1 cellular context compared by ENCODE assay signal in the genomic region with DNA sequence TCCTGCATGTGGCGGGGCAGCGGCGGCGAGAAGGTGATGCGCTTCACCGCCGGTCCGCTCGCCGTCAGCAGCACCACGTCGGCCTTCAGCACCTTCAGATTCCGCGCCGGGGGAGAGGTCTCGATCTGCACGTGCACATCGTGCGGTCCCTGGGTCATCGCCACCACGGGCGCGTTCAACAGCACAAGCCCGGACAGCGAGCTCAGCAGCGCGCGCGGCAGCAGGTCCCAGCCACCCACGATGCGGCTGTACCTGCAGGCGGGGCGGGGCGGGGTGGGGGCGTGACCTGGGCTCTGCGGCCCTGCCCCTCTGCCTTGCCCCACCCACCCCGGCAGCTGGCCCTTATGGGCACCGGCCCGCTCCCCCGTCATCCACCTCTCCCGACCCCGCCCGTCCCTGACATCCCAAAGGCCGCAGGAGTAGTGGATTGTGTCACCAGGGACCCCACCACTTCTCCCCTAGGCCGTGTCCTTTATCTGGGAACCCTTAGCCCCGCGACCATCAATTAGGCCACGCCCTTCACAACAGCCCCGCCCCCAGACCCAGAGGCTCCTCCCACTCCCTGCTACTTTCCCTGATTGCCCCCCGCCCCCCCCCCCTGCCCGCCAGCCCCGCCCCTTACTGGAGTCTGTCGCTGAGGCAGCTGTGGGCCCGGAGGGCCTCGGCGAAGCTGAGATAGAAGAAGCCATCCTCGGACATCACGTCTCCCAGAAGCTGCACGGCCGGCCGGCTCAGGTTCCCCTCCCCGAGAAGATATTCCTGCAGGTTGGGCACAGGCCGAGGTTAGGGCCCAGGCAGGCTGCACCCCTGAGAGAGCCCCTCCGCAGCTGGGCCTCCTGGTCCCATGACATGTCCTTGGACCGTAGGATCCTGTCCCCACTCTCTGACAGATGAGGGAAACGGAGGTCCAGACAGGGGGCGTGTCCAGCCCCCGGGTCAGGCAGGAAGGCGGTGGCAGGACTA.
TF ChIP-seq lines count a peak whose summit lies in the region.

No MANE protein-coding gene starts in this region.

TF ChIP-seq in K562, 482 proteins besides CTCF, POLR2A, EP300 and RAD21 (continued from another document and continues in another):
- TF ChIP-seq, protein P1, sequence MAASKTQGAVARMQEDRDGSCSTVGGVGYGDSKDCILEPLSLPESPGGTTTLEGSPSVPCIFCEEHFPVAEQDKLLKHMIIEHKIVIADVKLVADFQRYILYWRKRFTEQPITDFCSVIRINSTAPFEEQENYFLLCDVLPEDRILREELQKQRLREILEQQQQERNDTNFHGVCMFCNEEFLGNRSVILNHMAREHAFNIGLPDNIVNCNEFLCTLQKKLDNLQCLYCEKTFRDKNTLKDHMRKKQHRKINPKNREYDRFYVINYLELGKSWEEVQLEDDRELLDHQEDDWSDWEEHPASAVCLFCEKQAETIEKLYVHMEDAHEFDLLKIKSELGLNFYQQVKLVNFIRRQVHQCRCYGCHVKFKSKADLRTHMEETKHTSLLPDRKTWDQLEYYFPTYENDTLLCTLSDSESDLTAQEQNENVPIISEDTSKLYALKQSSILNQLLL (CRISPR knock-in tag; IDR thresholded peaks at IDR 0.05; ENCODE audit: borderline replicate concordance): no peak
- TF ChIP-seq POLR2H (tag; IDR thresholded peaks at IDR 0.05; ENCODE audit: low read depth) (no peak), E2F3 (CRISPR knock-in tag; IDR thresholded peaks at IDR 0.05) (no peak), CBX5 (IDR thresholded peaks at IDR 0.05; ENCODE audit: borderline replicate concordance, low read depth) (no peak), HLTF (IDR thresholded peaks at IDR 0.05) (no peak), TRIM28 (IDR thresholded peaks at IDR 0.05) (no peak), ZNF347 (CRISPR knock-in tag; IDR thresholded peaks at IDR 0.05; ENCODE audit: low read depth) (no peak), TGIF2 (CRISPR knock-in tag; IDR thresholded peaks at IDR 0.05) (no peak; the same call in 1 of the 2 replicates), ZFX (CRISPR knock-in tag; IDR thresholded peaks at IDR 0.05) (0 out of 2 replicates have a peak, but pooled peaks have one; percentile 60), TCF7 (IDR thresholded peaks at IDR 0.05; ENCODE audit: borderline replicate concordance) (no peak), ZNF57 (CRISPR knock-in tag; IDR thresholded peaks at IDR 0.05) (no peak), ZNF224 (CRISPR knock-in tag; IDR thresholded peaks at IDR 0.05) (no peak; the same call in 1 of the 2 replicates), ZNF76 (CRISPR knock-in tag; IDR thresholded peaks at IDR 0.05; ENCODE audit: borderline replicate concordance) (no peak), SP2 (IDR thresholded peaks at IDR 0.05; ENCODE audit: extremely low read depth, low read depth, low read length, poor library complexity, severe bottlenecking) (no peak), POLR3A (IDR thresholded peaks at IDR 0.05; ENCODE audit: borderline replicate concordance, extremely low read depth, insufficient read depth, insufficient read length) (no peak), ELF2 (CRISPR knock-in tag; IDR thresholded peaks at IDR 0.05) (no peak), NR2C2 (CRISPR knock-in tag; IDR thresholded peaks at IDR 0.05) (no peak), NR2C2 (tag; IDR thresholded peaks at IDR 0.05) (no peak), ZNF408 (CRISPR knock-in tag; IDR thresholded peaks at IDR 0.05; ENCODE audit: low read depth) (no peak), RBM14 (IDR thresholded peaks at IDR 0.05; ENCODE audit: borderline replicate concordance, insufficient read depth, low read depth, low read length) (no peak), ATF7 (IDR thresholded peaks at IDR 0.05) (peak; percentile 62), CSDE1 (IDR thresholded peaks at IDR 0.05) (no peak), ZNF830 (CRISPR knock-in tag; IDR thresholded peaks at IDR 0.05) (no peak)
- TF ChIP-seq, protein P2, sequence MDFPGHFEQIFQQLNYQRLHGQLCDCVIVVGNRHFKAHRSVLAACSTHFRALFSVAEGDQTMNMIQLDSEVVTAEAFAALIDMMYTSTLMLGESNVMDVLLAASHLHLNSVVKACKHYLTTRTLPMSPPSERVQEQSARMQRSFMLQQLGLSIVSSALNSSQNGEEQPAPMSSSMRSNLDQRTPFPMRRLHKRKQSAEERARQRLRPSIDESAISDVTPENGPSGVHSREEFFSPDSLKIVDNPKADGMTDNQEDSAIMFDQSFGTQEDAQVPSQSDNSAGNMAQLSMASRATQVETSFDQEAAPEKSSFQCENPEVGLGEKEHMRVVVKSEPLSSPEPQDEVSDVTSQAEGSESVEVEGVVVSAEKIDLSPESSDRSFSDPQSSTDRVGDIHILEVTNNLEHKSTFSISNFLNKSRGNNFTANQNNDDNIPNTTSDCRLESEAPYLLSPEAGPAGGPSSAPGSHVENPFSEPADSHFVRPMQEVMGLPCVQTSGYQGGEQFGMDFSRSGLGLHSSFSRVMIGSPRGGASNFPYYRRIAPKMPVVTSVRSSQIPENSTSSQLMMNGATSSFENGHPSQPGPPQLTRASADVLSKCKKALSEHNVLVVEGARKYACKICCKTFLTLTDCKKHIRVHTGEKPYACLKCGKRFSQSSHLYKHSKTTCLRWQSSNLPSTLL (IDR thresholded peaks at IDR 0.05): no peak
- TF ChIP-seq, protein P3, sequence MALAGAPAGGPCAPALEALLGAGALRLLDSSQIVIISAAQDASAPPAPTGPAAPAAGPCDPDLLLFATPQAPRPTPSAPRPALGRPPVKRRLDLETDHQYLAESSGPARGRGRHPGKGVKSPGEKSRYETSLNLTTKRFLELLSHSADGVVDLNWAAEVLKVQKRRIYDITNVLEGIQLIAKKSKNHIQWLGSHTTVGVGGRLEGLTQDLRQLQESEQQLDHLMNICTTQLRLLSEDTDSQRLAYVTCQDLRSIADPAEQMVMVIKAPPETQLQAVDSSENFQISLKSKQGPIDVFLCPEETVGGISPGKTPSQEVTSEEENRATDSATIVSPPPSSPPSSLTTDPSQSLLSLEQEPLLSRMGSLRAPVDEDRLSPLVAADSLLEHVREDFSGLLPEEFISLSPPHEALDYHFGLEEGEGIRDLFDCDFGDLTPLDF (CRISPR knock-in tag; IDR thresholded peaks at IDR 0.05): peak; percentile 71
- TF ChIP-seq, protein P4, sequence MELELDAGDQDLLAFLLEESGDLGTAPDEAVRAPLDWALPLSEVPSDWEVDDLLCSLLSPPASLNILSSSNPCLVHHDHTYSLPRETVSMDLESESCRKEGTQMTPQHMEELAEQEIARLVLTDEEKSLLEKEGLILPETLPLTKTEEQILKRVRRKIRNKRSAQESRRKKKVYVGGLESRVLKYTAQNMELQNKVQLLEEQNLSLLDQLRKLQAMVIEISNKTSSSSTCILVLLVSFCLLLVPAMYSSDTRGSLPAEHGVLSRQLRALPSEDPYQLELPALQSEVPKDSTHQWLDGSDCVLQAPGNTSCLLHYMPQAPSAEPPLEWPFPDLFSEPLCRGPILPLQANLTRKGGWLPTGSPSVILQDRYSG (tag; conservative IDR thresholded peaks at IDR 0.05; ENCODE audit: low read depth): no peak
- TF ChIP-seq, protein P5, sequence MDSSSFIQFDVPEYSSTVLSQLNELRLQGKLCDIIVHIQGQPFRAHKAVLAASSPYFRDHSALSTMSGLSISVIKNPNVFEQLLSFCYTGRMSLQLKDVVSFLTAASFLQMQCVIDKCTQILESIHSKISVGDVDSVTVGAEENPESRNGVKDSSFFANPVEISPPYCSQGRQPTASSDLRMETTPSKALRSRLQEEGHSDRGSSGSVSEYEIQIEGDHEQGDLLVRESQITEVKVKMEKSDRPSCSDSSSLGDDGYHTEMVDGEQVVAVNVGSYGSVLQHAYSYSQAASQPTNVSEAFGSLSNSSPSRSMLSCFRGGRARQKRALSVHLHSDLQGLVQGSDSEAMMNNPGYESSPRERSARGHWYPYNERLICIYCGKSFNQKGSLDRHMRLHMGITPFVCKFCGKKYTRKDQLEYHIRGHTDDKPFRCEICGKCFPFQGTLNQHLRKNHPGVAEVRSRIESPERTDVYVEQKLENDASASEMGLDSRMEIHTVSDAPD (CRISPR knock-in tag; IDR thresholded peaks at IDR 0.05): no peak
- TF ChIP-seq, protein P6, sequence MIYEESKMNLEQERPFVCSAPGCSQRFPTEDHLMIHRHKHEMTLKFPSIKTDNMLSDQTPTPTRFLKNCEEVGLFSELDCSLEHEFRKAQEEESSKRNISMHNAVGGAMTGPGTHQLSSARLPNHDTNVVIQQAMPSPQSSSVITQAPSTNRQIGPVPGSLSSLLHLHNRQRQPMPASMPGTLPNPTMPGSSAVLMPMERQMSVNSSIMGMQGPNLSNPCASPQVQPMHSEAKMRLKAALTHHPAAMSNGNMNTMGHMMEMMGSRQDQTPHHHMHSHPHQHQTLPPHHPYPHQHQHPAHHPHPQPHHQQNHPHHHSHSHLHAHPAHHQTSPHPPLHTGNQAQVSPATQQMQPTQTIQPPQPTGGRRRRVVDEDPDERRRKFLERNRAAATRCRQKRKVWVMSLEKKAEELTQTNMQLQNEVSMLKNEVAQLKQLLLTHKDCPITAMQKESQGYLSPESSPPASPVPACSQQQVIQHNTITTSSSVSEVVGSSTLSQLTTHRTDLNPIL (CRISPR knock-in tag; IDR thresholded peaks at IDR 0.05): no peak
- TF ChIP-seq, protein P7, sequence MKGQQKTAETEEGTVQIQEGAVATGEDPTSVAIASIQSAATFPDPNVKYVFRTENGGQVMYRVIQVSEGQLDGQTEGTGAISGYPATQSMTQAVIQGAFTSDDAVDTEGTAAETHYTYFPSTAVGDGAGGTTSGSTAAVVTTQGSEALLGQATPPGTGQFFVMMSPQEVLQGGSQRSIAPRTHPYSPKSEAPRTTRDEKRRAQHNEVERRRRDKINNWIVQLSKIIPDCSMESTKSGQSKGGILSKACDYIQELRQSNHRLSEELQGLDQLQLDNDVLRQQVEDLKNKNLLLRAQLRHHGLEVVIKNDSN (CRISPR knock-in tag; IDR thresholded peaks at IDR 0.05): peak; percentile 65; the same call in 1 of the 2 replicates
- TF ChIP-seq, protein P8, sequence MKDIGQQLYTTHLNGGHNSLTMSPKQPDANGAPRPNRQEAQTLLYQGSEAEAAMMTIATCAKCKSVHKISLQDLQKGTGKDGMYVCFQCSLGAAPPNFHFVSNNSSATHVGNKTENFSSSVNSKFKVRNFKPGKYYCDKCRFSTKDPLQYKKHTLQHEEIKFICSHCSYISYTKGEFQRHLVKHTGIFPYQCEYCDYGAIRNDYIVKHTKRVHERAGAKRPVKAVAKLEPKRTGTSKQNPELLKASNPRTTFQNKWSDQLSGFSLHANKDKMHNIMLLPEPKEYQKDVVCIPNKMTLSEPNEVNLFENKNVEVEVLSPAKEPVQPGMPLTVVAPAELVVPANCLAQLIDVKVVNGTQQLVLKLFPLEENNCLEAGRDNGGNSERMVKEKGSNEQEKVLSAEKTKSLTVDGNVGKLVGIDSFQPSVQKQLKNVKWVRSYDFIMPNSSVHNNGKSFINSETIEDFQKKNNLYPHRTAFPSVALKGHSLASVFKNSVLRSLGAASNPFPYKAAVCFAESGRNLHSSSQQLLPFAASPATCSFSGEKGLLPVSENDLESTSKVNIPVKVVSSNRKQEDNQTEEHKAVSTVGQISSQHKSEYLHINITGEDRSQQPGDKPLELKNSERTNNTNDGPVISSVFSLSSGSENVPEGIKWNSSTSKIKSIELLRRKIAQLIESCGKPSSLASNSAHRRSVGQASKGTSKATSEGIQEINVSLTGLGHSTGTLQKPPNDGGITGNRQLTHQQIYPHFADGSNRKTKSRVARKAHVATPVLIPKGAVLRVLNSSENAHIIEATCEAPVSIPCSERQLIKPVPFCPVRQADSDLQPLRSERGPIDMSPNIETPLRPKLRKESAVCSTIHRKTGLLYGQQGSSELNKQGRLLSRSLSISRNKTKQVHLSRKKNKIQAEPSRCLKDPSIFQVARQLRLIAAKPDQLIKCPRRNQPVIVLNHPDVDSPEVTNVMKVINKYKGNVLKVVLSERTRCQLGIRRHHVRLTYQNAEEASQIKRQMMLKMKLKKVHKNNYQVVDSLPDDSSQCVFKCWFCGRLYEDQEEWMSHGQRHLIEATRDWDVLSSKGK (CRISPR knock-in tag; IDR thresholded peaks at IDR 0.05): no peak
- TF ChIP-seq, protein P9, sequence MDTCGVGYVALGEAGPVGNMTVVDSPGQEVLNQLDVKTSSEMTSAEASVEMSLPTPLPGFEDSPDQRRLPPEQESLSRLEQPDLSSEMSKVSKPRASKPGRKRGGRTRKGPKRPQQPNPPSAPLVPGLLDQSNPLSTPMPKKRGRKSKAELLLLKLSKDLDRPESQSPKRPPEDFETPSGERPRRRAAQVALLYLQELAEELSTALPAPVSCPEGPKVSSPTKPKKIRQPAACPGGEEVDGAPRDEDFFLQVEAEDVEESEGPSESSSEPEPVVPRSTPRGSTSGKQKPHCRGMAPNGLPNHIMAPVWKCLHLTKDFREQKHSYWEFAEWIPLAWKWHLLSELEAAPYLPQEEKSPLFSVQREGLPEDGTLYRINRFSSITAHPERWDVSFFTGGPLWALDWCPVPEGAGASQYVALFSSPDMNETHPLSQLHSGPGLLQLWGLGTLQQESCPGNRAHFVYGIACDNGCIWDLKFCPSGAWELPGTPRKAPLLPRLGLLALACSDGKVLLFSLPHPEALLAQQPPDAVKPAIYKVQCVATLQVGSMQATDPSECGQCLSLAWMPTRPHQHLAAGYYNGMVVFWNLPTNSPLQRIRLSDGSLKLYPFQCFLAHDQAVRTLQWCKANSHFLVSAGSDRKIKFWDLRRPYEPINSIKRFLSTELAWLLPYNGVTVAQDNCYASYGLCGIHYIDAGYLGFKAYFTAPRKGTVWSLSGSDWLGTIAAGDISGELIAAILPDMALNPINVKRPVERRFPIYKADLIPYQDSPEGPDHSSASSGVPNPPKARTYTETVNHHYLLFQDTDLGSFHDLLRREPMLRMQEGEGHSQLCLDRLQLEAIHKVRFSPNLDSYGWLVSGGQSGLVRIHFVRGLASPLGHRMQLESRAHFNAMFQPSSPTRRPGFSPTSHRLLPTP (IDR thresholded peaks at IDR 0.05; ENCODE audit: borderline replicate concordance, extremely low read depth, insufficient read length): peak; percentile 13
- TF ChIP-seq, protein P10, sequence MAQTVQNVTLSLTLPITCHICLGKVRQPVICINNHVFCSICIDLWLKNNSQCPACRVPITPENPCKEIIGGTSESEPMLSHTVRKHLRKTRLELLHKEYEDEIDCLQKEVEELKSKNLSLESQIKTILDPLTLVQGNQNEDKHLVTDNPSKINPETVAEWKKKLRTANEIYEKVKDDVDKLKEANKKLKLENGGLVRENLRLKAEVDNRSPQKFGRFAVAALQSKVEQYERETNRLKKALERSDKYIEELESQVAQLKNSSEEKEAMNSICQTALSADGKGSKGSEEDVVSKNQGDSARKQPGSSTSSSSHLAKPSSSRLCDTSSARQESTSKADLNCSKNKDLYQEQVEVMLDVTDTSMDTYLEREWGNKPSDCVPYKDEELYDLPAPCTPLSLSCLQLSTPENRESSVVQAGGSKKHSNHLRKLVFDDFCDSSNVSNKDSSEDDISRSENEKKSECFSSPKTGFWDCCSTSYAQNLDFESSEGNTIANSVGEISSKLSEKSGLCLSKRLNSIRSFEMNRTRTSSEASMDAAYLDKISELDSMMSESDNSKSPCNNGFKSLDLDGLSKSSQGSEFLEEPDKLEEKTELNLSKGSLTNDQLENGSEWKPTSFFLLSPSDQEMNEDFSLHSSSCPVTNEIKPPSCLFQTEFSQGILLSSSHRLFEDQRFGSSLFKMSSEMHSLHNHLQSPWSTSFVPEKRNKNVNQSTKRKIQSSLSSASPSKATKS (CRISPR knock-in tag; IDR thresholded peaks at IDR 0.05): no peak
- TF ChIP-seq, protein P11, sequence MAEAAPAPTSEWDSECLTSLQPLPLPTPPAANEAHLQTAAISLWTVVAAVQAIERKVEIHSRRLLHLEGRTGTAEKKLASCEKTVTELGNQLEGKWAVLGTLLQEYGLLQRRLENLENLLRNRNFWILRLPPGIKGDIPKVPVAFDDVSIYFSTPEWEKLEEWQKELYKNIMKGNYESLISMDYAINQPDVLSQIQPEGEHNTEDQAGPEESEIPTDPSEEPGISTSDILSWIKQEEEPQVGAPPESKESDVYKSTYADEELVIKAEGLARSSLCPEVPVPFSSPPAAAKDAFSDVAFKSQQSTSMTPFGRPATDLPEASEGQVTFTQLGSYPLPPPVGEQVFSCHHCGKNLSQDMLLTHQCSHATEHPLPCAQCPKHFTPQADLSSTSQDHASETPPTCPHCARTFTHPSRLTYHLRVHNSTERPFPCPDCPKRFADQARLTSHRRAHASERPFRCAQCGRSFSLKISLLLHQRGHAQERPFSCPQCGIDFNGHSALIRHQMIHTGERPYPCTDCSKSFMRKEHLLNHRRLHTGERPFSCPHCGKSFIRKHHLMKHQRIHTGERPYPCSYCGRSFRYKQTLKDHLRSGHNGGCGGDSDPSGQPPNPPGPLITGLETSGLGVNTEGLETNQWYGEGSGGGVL (CRISPR knock-in tag; IDR thresholded peaks at IDR 0.05): no peak
